In genomic region chr1:29235955-29236742, GRCh38 we compare ENCODE assay signal across 1 cellular context.
TF ChIP-seq lines count a peak whose summit lies in the region.

Gene PTPRU (plus strand): TSS chr1:29236522. CDS start chr1:29236645, 123 bp downstream.

TF ChIP-seq in HEK293, 187 proteins besides CTCF, POLR2A, EP300 and RAD21 (continued from another document and continues in another):
- TF ChIP-seq ZNF18 (tag by site-specific recombination; IDR thresholded peaks at IDR 0.05), result no peak
- TF ChIP-seq PRDM6 (tag by site-specific recombination; IDR thresholded peaks at IDR 0.05), result no peak
- no peak for TF ChIP-seq REPIN1 (tag by site-specific recombination; IDR thresholded peaks at IDR 0.05; ENCODE audit: low read depth)
- no peak for TF ChIP-seq KLF8 (tag by site-specific recombination; IDR thresholded peaks at IDR 0.05)
- no peak for TF ChIP-seq ZNF354C (tag by site-specific recombination; IDR thresholded peaks at IDR 0.05; ENCODE audit: borderline replicate concordance, low read depth)
- TF ChIP-seq ZNF707 (tag by site-specific recombination; IDR thresholded peaks at IDR 0.05), result no peak
- TF ChIP-seq ZNF248 (tag by site-specific recombination; IDR thresholded peaks at IDR 0.05), result no peak
- TF ChIP-seq PRDM1 (tag by site-specific recombination; IDR thresholded peaks at IDR 0.05), result no peak
- TF ChIP-seq, protein P1, sequence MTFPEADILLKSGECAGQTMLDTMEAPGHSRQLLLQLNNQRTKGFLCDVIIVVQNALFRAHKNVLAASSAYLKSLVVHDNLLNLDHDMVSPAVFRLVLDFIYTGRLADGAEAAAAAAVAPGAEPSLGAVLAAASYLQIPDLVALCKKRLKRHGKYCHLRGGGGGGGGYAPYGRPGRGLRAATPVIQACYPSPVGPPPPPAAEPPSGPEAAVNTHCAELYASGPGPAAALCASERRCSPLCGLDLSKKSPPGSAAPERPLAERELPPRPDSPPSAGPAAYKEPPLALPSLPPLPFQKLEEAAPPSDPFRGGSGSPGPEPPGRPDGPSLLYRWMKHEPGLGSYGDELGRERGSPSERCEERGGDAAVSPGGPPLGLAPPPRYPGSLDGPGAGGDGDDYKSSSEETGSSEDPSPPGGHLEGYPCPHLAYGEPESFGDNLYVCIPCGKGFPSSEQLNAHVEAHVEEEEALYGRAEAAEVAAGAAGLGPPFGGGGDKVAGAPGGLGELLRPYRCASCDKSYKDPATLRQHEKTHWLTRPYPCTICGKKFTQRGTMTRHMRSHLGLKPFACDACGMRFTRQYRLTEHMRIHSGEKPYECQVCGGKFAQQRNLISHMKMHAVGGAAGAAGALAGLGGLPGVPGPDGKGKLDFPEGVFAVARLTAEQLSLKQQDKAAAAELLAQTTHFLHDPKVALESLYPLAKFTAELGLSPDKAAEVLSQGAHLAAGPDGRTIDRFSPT (tag by site-specific recombination; IDR thresholded peaks at IDR 0.05), result 0 out of 2 replicates have a peak, but pooled peaks have one; percentile 13
- TF ChIP-seq ZFP3 (tag by site-specific recombination; IDR thresholded peaks at IDR 0.05; ENCODE audit: low read depth), result no peak
- TF ChIP-seq ZNF777 (tag by site-specific recombination; IDR thresholded peaks at IDR 0.05; ENCODE audit: borderline replicate concordance), result peak; percentile 59; the same call in 1 of the 2 replicates
- TF ChIP-seq, protein P2, sequence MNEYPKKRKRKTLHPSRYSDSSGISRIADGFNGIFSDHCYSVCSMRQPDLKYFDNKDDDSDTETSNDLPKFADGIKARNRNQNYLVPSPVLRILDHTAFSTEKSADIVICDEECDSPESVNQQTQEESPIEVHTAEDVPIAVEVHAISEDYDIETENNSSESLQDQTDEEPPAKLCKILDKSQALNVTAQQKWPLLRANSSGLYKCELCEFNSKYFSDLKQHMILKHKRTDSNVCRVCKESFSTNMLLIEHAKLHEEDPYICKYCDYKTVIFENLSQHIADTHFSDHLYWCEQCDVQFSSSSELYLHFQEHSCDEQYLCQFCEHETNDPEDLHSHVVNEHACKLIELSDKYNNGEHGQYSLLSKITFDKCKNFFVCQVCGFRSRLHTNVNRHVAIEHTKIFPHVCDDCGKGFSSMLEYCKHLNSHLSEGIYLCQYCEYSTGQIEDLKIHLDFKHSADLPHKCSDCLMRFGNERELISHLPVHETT (tag by site-specific recombination; IDR thresholded peaks at IDR 0.05), result no peak
- TF ChIP-seq ZNF670 (tag by site-specific recombination; IDR thresholded peaks at IDR 0.05; ENCODE audit: low read depth), result no peak
- no peak for TF ChIP-seq ZNF114 (tag by site-specific recombination; IDR thresholded peaks at IDR 0.05)
- TF ChIP-seq ZBTB20 (tag by site-specific recombination; IDR thresholded peaks at IDR 0.05), result no peak
- TF ChIP-seq ZEB2 (tag by site-specific recombination; IDR thresholded peaks at IDR 0.05), result peak; percentile 9; the same call in 1 of the 2 replicates
- no peak for TF ChIP-seq ZBTB21 (tag by site-specific recombination; IDR thresholded peaks at IDR 0.05)
- TF ChIP-seq ZBTB6 (tag by site-specific recombination; IDR thresholded peaks at IDR 0.05), result peak; percentile 92; the same call in 1 of the 2 replicates
- no peak for TF ChIP-seq ZNF664 (tag by site-specific recombination; IDR thresholded peaks at IDR 0.05)
- TF ChIP-seq, protein P3, sequence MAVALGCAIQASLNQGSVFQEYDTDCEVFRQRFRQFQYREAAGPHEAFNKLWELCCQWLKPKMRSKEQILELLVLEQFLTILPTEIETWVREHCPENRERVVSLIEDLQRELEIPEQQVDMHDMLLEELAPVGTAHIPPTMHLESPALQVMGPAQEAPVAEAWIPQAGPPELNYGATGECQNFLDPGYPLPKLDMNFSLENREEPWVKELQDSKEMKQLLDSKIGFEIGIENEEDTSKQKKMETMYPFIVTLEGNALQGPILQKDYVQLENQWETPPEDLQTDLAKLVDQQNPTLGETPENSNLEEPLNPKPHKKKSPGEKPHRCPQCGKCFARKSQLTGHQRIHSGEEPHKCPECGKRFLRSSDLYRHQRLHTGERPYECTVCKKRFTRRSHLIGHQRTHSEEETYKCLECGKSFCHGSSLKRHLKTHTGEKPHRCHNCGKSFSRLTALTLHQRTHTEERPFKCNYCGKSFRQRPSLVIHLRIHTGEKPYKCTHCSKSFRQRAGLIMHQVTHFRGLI (tag by site-specific recombination; IDR thresholded peaks at IDR 0.05), result no peak
- TF ChIP-seq ZNF426 (tag by site-specific recombination; IDR thresholded peaks at IDR 0.05), result no peak
- TF ChIP-seq ZNF416 (tag by site-specific recombination; IDR thresholded peaks at IDR 0.05), result no peak
- no peak for TF ChIP-seq ZNF626 (tag by site-specific recombination; IDR thresholded peaks at IDR 0.05)
- no peak for TF ChIP-seq ZNF48 (tag by site-specific recombination; IDR thresholded peaks at IDR 0.05)
- TF ChIP-seq ZNF501 (tag by site-specific recombination; IDR thresholded peaks at IDR 0.05), result no peak
- peak; percentile 89 for TF ChIP-seq ZFHX2 (tag by site-specific recombination; conservative IDR thresholded peaks at IDR 0.05)
- no peak for TF ChIP-seq HOXA7 (CRISPR knock-in tag; IDR thresholded peaks at IDR 0.05; ENCODE audit: borderline replicate concordance)
- no peak for TF ChIP-seq BCL11A (tag by site-specific recombination; IDR thresholded peaks at IDR 0.05; ENCODE audit: low read depth)
- no peak for TF ChIP-seq ZNF146 (tag by site-specific recombination; IDR thresholded peaks at IDR 0.05)
- TF ChIP-seq ZNF792 (tag by site-specific recombination; IDR thresholded peaks at IDR 0.05), result 0 out of 2 replicates have a peak, but pooled peaks have one; percentile 35
- TF ChIP-seq ZNF555 (tag by site-specific recombination; conservative IDR thresholded peaks at IDR 0.05), result no peak
- no peak for TF ChIP-seq ZNF157 (tag by site-specific recombination; IDR thresholded peaks at IDR 0.05)
- TF ChIP-seq YY2 (tag by site-specific recombination; IDR thresholded peaks at IDR 0.05), result no peak
- no peak for TF ChIP-seq ZNF510 (tag by site-specific recombination; IDR thresholded peaks at IDR 0.05; ENCODE audit: insufficient replicate concordance)
- TF ChIP-seq, protein P4, sequence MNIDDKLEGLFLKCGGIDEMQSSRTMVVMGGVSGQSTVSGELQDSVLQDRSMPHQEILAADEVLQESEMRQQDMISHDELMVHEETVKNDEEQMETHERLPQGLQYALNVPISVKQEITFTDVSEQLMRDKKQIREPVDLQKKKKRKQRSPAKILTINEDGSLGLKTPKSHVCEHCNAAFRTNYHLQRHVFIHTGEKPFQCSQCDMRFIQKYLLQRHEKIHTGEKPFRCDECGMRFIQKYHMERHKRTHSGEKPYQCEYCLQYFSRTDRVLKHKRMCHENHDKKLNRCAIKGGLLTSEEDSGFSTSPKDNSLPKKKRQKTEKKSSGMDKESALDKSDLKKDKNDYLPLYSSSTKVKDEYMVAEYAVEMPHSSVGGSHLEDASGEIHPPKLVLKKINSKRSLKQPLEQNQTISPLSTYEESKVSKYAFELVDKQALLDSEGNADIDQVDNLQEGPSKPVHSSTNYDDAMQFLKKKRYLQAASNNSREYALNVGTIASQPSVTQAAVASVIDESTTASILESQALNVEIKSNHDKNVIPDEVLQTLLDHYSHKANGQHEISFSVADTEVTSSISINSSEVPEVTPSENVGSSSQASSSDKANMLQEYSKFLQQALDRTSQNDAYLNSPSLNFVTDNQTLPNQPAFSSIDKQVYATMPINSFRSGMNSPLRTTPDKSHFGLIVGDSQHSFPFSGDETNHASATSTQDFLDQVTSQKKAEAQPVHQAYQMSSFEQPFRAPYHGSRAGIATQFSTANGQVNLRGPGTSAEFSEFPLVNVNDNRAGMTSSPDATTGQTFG (tag by site-specific recombination; IDR thresholded peaks at IDR 0.05; ENCODE audit: borderline replicate concordance), result no peak
- TF ChIP-seq ZNF184 (tag by site-specific recombination; IDR thresholded peaks at IDR 0.05), result no peak
- TF ChIP-seq ZNF391 (tag by site-specific recombination; IDR thresholded peaks at IDR 0.05; ENCODE audit: borderline replicate concordance, low read depth), result no peak
- TF ChIP-seq AEBP2 (tag by site-specific recombination; IDR thresholded peaks at IDR 0.05; ENCODE audit: borderline replicate concordance), result no peak
- TF ChIP-seq ZNF658 (tag by site-specific recombination; IDR thresholded peaks at IDR 0.05), result no peak
- TF ChIP-seq, protein P5, sequence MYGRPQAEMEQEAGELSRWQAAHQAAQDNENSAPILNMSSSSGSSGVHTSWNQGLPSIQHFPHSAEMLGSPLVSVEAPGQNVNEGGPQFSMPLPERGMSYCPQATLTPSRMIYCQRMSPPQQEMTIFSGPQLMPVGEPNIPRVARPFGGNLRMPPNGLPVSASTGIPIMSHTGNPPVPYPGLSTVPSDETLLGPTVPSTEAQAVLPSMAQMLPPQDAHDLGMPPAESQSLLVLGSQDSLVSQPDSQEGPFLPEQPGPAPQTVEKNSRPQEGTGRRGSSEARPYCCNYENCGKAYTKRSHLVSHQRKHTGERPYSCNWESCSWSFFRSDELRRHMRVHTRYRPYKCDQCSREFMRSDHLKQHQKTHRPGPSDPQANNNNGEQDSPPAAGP (tag by site-specific recombination; IDR thresholded peaks at IDR 0.05), result 0 out of 2 replicates have a peak, but pooled peaks have one; percentile 33
- TF ChIP-seq SCRT1 (tag by site-specific recombination; IDR thresholded peaks at IDR 0.05; ENCODE audit: borderline replicate concordance), result no peak
- TF ChIP-seq SETDB1 (IDR thresholded peaks at IDR 0.05; ENCODE audit: insufficient read length, low read length), result no peak
- no peak for TF ChIP-seq ZNF324 (tag by site-specific recombination; IDR thresholded peaks at IDR 0.05)
